In the genomic region with DNA sequence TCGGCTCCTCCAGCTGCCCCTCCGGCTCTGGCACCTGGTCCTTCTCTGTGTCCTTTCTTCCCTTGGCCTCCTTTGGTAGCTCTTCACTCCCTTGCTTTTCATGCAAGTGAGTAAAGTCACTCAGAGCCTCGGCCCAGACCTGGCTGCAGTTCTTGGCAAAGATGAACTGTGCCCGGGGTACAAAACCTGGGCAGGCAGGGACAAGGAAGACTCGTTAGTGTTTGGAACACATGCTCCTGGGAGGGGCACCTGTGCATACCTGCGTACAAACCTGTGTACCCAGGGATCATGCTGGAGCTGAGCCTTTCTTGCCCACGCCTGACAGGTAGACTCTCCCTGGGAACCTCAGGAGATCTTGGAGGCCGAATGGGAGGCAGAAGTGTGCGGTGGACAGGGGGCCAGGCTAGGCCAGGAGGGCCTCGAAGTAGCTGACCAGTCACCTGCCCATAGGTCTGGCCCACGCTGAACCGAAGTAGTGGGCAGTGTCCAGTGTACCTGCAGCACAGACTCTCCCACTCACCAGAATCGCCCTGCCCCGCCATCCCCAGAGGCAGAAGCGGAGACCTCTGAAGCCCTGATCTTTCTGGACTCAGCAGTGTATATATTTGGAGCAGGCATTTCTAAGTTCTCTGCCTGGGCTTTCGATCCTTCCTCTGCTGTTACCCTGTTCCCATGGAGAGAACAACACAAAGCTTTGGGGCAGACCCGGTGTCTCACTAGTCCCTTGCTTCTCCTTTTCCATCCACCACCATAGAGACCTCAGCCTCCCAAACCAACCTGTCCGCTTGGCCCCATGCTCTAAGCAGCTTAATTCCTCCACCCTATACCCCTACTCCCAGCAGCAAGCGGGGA, we compare ENCODE assay signal across 12 cellular contexts. TPM values are rescaled to one million over a fixed set of nuclear protein-coding genes. Genes with fewer than 3 reads are reported as not detected.
DNase-seq lines count a peak whose midpoint lies in the region; ATAC-seq and TF ChIP-seq lines count a peak whose summit lies in the region.
"Had no signal": no experiment of that assay in that cellular context is flagged by ENCODE, and none has a peak within 500 bp of the region (broad histone marks: within the 10 kb centered on the region; RNA-seq: fewer than 3 reads in every experiment).

No MANE protein-coding gene starts in this region.

- ATAC-seq in WTC11 = peak; percentile 35
- ATAC-seq in GM21717 (IDR thresholded peaks at IDR 0.05; ENCODE audit: unreplicated experiment) = no peak

- H4K8ac ChIP-seq in mesendoderm (ENCODE audit: low read depth, low read length) = no peak overlapping the region

- H3K4me3 Mint-ChIP-seq in WTC11 = no peak overlapping the region
- H3K4me3 Mint-ChIP-seq in activated CD4-positive, alpha-beta memory T cell treated with anti-CD3 and anti-CD28 coated beads for 36 hours = no peak overlapping the region

- H3K36me3 Mint-ChIP-seq in WTC11 = no peaks in the 10 kb centered on the region
- H3K36me3 Mint-ChIP-seq in activated CD4-positive, alpha-beta memory T cell treated with anti-CD3 and anti-CD28 coated beads for 36 hours = no peaks in the 10 kb centered on the region

- DNase-seq in WTC11 (ENCODE audit: low spot score) (no peak), mesendoderm (no peak)
- no peak for DNase-seq in activated CD4-positive, CD25-positive, alpha-beta regulatory T cell (lab: John Stamatoyannopoulos, UW)
- DNase-seq in activated CD4-positive, alpha-beta memory T cell treated with anti-CD3 and anti-CD28 coated beads for 36 hours = no peak
- DNase-seq: activated CD8-positive, alpha-beta memory T cell treated with anti-CD3 and anti-CD28 coated beads for 24 hours; Calu3; foreskin fibroblast; NCI-H1694; stimulated activated CD8-positive, alpha-beta memory T cell treated with anti-CD3 and anti-CD28 coated beads, Interleukin-4, amount 100 ng/mL, for 48 hours had no signal

- H3K27ac Mint-ChIP-seq in WTC11 = peak overlapping the region; percentile 60; the same call in 1 of the 2 replicates
- no peak overlapping the region for H3K27ac Mint-ChIP-seq in activated CD4-positive, alpha-beta memory T cell treated with anti-CD3 and anti-CD28 coated beads for 36 hours

- H3K4me1 ChIP-seq in ectodermal cell (ENCODE audit: control insufficient read depth, insufficient read depth, low read length) = peaks cover 3% of the 10 kb centered on the region
- H3K4me1 ChIP-seq in mesendoderm (ENCODE audit: control insufficient read depth, low read depth, low read length) = no peaks in the 10 kb centered on the region

- POLR2A ChIA-PET in WTC11 (lab: Charles Lee) = no interaction called here
- POLR2A ChIA-PET in activated CD4-positive, alpha-beta memory T cell treated with anti-CD3 and anti-CD28 coated beads for 36 hours (lab: Charles Lee) = no interaction called here

- no peaks in the 10 kb centered on the region for H3K79me2 ChIP-seq in mesendoderm (ENCODE audit: control insufficient read depth, insufficient read depth, low read length)

- H2BK15ac ChIP-seq in mesendoderm (replicated peaks; ENCODE audit: low read depth) = no peak overlapping the region

- H3K4me3 ChIP-seq in ectodermal cell (ENCODE audit: insufficient read depth, low read depth, low read length) (no peak overlapping the region), mesendoderm (ENCODE audit: low read length) (no peak overlapping the region)

- H3K4me1 Mint-ChIP-seq in WTC11 = peaks cover 9% of the 10 kb centered on the region
- peaks cover 10% of the 10 kb centered on the region for H3K4me1 Mint-ChIP-seq in activated CD4-positive, alpha-beta memory T cell treated with anti-CD3 and anti-CD28 coated beads for 36 hours (ENCODE audit: low read depth)

- no peak overlapping the region for H2BK120ac ChIP-seq in mesendoderm (ENCODE audit: low read depth, low read length)

- 92 to 93% methylated on average over 19 of the region's 19 CpGs for WGBS in ectodermal cell, 2 experiments
- no CpG with 5 or more reads among the region's 19 CpGs for WGBS in mesendoderm (ENCODE audit: extremely low coverage, insufficient coverage, low lambda C conversion rate)

- no peaks in the 10 kb centered on the region for H3K36me3 ChIP-seq in ectodermal cell (ENCODE audit: control insufficient read depth, insufficient read depth, low read length)
- H3K36me3 ChIP-seq in mesendoderm (ENCODE audit: control insufficient read depth, insufficient read depth, low read length) = peaks cover 3% of the 10 kb centered on the region

- no peak overlapping the region for H3K4ac ChIP-seq in mesendoderm (ENCODE audit: low read depth, low read length)

- no peaks in the 10 kb centered on the region; the same call in 1 of the 2 replicates for H3K27me3 Mint-ChIP-seq in WTC11 (ENCODE audit: low read depth)
- H3K27me3 Mint-ChIP-seq in activated CD4-positive, alpha-beta memory T cell treated with anti-CD3 and anti-CD28 coated beads for 36 hours = no peaks in the 10 kb centered on the region

- no peak for TF ChIP-seq CTCF in WTC11 (IDR thresholded peaks at IDR 0.05)

- H3K23ac ChIP-seq in mesendoderm (ENCODE audit: low read length) = no peak overlapping the region

- no peaks in the 10 kb centered on the region for H3K9me3 Mint-ChIP-seq in WTC11
- no peaks in the 10 kb centered on the region for H3K9me3 Mint-ChIP-seq in activated CD4-positive, alpha-beta memory T cell treated with anti-CD3 and anti-CD28 coated beads for 36 hours

- H3K18ac ChIP-seq in mesendoderm (ENCODE audit: low read length) = no peak overlapping the region

- no peak overlapping the region for H3K4me2 ChIP-seq in mesendoderm (ENCODE audit: low read length)

- H4K5ac ChIP-seq in mesendoderm (ENCODE audit: low read length) = no peak overlapping the region

- H2BK5ac ChIP-seq in mesendoderm (ENCODE audit: low read length) = no peak overlapping the region

- CTCF ChIA-PET in WTC11 (lab: Charles Lee) = interaction anchor here (1.1 to 5.0 kb wide), 3 partner anchors 10 to 53 kb away, joined by 3 to 29 read pairs (median 9); no protein-coding TSS in a partner anchor
- CTCF ChIA-PET in activated CD4-positive, alpha-beta memory T cell treated with anti-CD3 and anti-CD28 coated beads for 36 hours (lab: Charles Lee) = interaction anchor here (1.0 to 1.8 kb wide), 3 partner anchors 8 to 10 kb away, joined by 3 to 7 read pairs (median 4); no protein-coding TSS in a partner anchor

- H3K9ac ChIP-seq in mesendoderm (ENCODE audit: low read length) = no peak overlapping the region

- peak overlapping the region; percentile 31 for H3K56ac ChIP-seq in mesendoderm (ENCODE audit: low read length)

- no peak overlapping the region for H2AK5ac ChIP-seq in mesendoderm (ENCODE audit: low read length)

- H3K9me3 ChIP-seq in ectodermal cell (ENCODE audit: control insufficient read depth, low read length) = no peaks in the 10 kb centered on the region

- H3K79me1 ChIP-seq in mesendoderm (ENCODE audit: low read length) = no peaks in the 10 kb centered on the region

- peak overlapping the region; percentile 22 for H3K27ac ChIP-seq in ectodermal cell (ENCODE audit: insufficient read depth, low read depth, low read length, poor library complexity, severe bottlenecking)
- no peak overlapping the region for H3K27ac ChIP-seq in mesendoderm (ENCODE audit: low read depth, low read length)
- peak overlapping the region; percentile 59 for H3K27ac ChIP-seq in temporal lobe (ENCODE audit: low read depth, low read length)

- H3K27me3 ChIP-seq in ectodermal cell (ENCODE audit: control insufficient read depth, insufficient read depth, low read length, poor library complexity, severe bottlenecking) = no peaks in the 10 kb centered on the region
- no peaks in the 10 kb centered on the region for H3K27me3 ChIP-seq in mesendoderm (ENCODE audit: insufficient read depth, low read length, poor library complexity)

- intact Hi-C loops in activated CD4-positive, alpha-beta memory T cell treated with anti-CD3 and anti-CD28 coated beads for 36 hours (cut with micrococcal nuclease) = no loop called here

TF ChIP-seq in WTC11, 78 proteins besides CTCF, POLR2A, EP300 and RAD21 (continues in another document):
- TF ChIP-seq GABPB1 (CRISPR knock-in tag; IDR thresholded peaks at IDR 0.05) = no peak
- TF ChIP-seq NFE2L1 (CRISPR knock-in tag; IDR thresholded peaks at IDR 0.05) = no peak

RNA-seq across cellular contexts. Expression of gene TESK1, which starts 41.9 kb away (rescaled TPM):
- total RNA-seq in WTC11 (2021) (18.9 to 20.4 TPM (median 19.3 TPM) in 3 replicates), temporal lobe (12.5 TPM)
- polyA plus RNA-seq in ectodermal cell (2013, experiment 1 of 4) = 24.1 TPM
- polyA plus RNA-seq in ectodermal cell (2013, experiment 2 of 4) = 19.7 TPM
- polyA plus RNA-seq in ectodermal cell (2013, experiment 3 of 4) = 17.9 TPM
- polyA plus RNA-seq in ectodermal cell (2013, experiment 4 of 4) = 21.4 TPM
- polyA plus RNA-seq in mesendoderm (2013, experiment 1 of 2) = 7.1 TPM
- 7.8 TPM for polyA plus RNA-seq in mesendoderm (2013, experiment 2 of 2)
- total RNA-seq in activated CD4-positive, alpha-beta memory T cell treated with anti-CD3 and anti-CD28 coated beads for 36 hours = 10 to 100 TPM; 31.0 to 34.7 TPM

RNA-seq across cellular contexts. Expression of gene CD72, which starts 55.1 kb away (rescaled TPM):
- total RNA-seq in WTC11 (2021) = 2.9 to 4.6 TPM (median 4.5 TPM) in 3 replicates
- polyA plus RNA-seq in ectodermal cell (2013, experiment 1 of 4) = 2.5 TPM
- 2.5 TPM for polyA plus RNA-seq in ectodermal cell (2013, experiment 2 of 4)
- 3.3 TPM for polyA plus RNA-seq in ectodermal cell (2013, experiment 3 of 4)
- polyA plus RNA-seq in ectodermal cell (2013, experiment 4 of 4) = 2.9 TPM
- polyA plus RNA-seq in mesendoderm (2013, experiment 1 of 2) = 1.2 TPM
- polyA plus RNA-seq in mesendoderm (2013, experiment 2 of 2) = 1.6 TPM
- 0.49 TPM for total RNA-seq in temporal lobe
- total RNA-seq in activated CD4-positive, alpha-beta memory T cell treated with anti-CD3 and anti-CD28 coated beads for 36 hours = 1 to 10 TPM; 9.4 to 9.8 TPM
